Comparison of ENCODE assay signal across 11 cellular contexts in the genomic region with DNA sequence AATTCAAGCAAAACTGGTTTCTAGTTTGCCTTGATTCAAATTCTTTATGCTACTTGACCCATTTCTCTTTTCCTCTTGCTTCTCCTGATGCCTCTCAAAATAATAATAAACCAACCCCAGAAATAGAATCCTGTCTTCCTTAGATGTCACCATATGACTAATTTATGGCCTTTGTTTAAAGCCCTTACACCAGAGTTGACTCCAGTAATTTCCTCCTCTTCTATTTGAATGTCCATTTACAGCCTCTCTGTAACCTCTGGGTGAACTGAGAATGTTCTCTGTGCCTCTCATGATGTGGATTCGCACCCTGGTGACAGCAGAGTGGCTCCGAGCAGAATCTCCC. TPM values are rescaled to one million over a fixed set of nuclear protein-coding genes. Genes with fewer than 3 reads are reported as not detected.
A peak's percentile ranks its signal among the peaks of the same experiment; 100 is the strongest.
DNase-seq lines count a peak whose midpoint lies in the region; ATAC-seq and TF ChIP-seq lines count a peak whose summit lies in the region.
"Had no signal": no experiment of that assay in that cellular context is flagged by ENCODE, and none has a peak within 500 bp of the region (broad histone marks: within the 10 kb centered on the region; RNA-seq: fewer than 3 reads in every experiment).

No MANE protein-coding gene starts in this region.

- H3K4me3 ChIP-seq in cardiac muscle cell (no peak overlapping the region), brain microvascular endothelial cell (ENCODE audit: low read depth, low read length) (no peak overlapping the region)
- H3K4me3 ChIP-seq: tibial nerve had no signal

- H3K4me1 ChIP-seq in cardiac muscle cell (ENCODE audit: low read depth): peaks cover 38% of the 10 kb centered on the region

- in situ Hi-C loops in brain microvascular endothelial cell (cut with HindIII; ENCODE audit: low pct_ligation_motif_present, low sequenced_read_pairs): no loop called here

- intact Hi-C loops in left ventricle myocardium superior (cut with micrococcal nuclease): no loop called here

- no peaks in the 10 kb centered on the region for H3K27me3 ChIP-seq in cardiac muscle cell
- H3K27me3 ChIP-seq in brain microvascular endothelial cell (replicated peaks): no peaks in the 10 kb centered on the region
- H3K27me3 ChIP-seq: tibial nerve had no signal

- ATAC-seq in left ventricle myocardium superior: no peak
- ATAC-seq in HG03045 (IDR thresholded peaks at IDR 0.05; ENCODE audit: unreplicated experiment): peak; percentile 38

- H3K36me3 ChIP-seq in cardiac muscle cell (no peaks in the 10 kb centered on the region), brain microvascular endothelial cell (replicated peaks) (no peaks in the 10 kb centered on the region)
- H3K36me3 ChIP-seq: tibial nerve had no signal

- TF ChIP-seq CTCF in cardiac muscle cell (IDR thresholded peaks at IDR 0.05; ENCODE audit: low read depth, low read length) (no peak), brain microvascular endothelial cell (IDR thresholded peaks at IDR 0.05; ENCODE audit: low read depth, low read length, missing control alignments) (no peak)

- H3K9me3 ChIP-seq in cardiac muscle cell (ENCODE audit: low read depth): no peaks in the 10 kb centered on the region
- H3K9me3 ChIP-seq: tibial nerve had no signal

- DNase-seq in cardiac muscle cell (ENCODE audit: low read depth in 1 of 2, low spot score in 1 of 2) (no peak), left ventricle myocardium superior (no peak), brain microvascular endothelial cell (no peak), HK-2 (ENCODE audit: unreplicated experiment) (no peak), GM03348 (ENCODE audit: low spot score) (no peak), NCI-H510A (lab: John Stamatoyannopoulos, UW) (no peak), cerebellum (ENCODE audit: low spot score) (no peak)
- DNase-seq: activated CD4-positive, alpha-beta T cell treated with anti-CD3 and anti-CD28 coated beads, Interleukin-2, amount 50 U/mL, for 48 hours; GOT3 had no signal

- H3K27ac ChIP-seq in cardiac muscle cell: peak overlapping the region; percentile 24
- peak overlapping the region; percentile 6 for H3K27ac ChIP-seq in brain microvascular endothelial cell
- H3K27ac ChIP-seq: tibial nerve had no signal

RNA-seq across cellular contexts. Expression of gene ZFHX3, which starts 31.5 kb away (rescaled TPM):
- total RNA-seq in cardiac muscle cell: 6.6 and 12.2 TPM in 2 replicates
- polyA plus RNA-seq in cardiac muscle cell: 6.7 and 8.4 TPM in 2 replicates
- total RNA-seq in left ventricle myocardium superior: 8.1 TPM
- total RNA-seq in cerebellum: 4.7 TPM
